ENCODE assay signal across 8 cellular contexts in the genomic region with DNA sequence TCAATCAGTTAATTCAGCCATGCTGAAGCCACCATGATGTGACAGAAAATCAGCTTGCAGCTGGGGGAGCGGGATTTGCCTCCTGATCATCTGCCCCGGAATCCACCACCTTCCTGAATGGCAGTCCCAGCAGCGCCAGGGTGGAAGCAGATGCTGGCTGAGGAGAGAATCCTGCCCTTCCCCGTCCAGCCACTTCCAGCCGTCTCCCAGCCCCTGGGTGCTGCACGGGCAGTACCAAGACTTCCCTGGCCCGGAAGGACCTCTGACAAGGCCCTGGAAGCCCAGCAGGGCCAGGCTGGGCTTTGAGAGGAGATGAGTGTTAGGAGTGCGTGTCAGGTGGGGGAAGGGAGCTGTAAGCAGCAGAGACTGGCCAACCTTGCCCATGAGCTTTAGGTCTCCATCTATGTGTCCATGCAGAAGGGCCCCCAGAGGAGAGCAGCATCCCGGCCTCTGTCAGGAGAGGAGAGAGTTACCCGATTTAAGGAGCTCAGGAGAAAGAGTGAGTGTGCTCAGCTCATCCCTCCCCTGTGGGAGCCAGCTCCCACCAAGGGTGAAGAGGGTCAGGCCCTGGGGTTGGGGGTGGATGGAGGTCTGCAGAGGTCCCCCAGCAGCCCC.
"Had no signal": no experiment of that assay in that cellular context is flagged by ENCODE, and none has a peak within 500 bp of the region (broad histone marks: within the 10 kb centered on the region; RNA-seq: fewer than 3 reads in every experiment).

No MANE protein-coding gene starts in this region.

- H3K4me1 ChIP-seq: adrenal gland had no signal

- DNase-seq: activated CD4-positive, alpha-beta T cell treated with anti-CD3 and anti-CD28 coated beads for 4 hours; head of caudate nucleus; ovary had no signal

- H3K36me3 ChIP-seq: adrenal gland, ovary had no signal

- H3K27me3 ChIP-seq: adrenal gland, ovary had no signal

- H3K27ac ChIP-seq: adrenal gland, ovary, VCaP had no signal

- H3K27ac Mint-ChIP-seq: activated naive CD4-positive, alpha-beta T cell treated with anti-CD3 and anti-CD28 coated beads, Interleukin-2, amount 10 ng/mL, durations not matched to agents 7 days and 5 days; mesothelial cell of epicardium had no signal

- H3K9me3 ChIP-seq: adrenal gland, ovary had no signal

- H3K4me1 Mint-ChIP-seq: mesothelial cell of epicardium had no signal

- H3K4me3 ChIP-seq: adrenal gland, ovary had no signal

- H3K36me3 Mint-ChIP-seq: activated naive CD4-positive, alpha-beta T cell treated with anti-CD3 and anti-CD28 coated beads, Interleukin-2, amount 10 ng/mL, durations not matched to agents 7 days and 5 days had no signal

- H3K4me3 Mint-ChIP-seq: activated naive CD4-positive, alpha-beta T cell treated with anti-CD3 and anti-CD28 coated beads, Interleukin-2, amount 10 ng/mL, durations not matched to agents 7 days and 5 days; mesothelial cell of epicardium; neural crest cell had no signal
